ENCODE assay signal across 13 cellular contexts in genomic region chr9:108842610-108843295, GRCh38. TPM values are rescaled to one million over a fixed set of nuclear protein-coding genes. Genes with fewer than 3 reads are reported as not detected.
DNase-seq lines count a peak whose midpoint lies in the region; ATAC-seq and TF ChIP-seq lines count a peak whose summit lies in the region.
"Had no signal": no experiment of that assay in that cellular context is flagged by ENCODE, and none has a peak within 500 bp of the region (broad histone marks: within the 10 kb centered on the region; RNA-seq: fewer than 3 reads in every experiment).

No MANE protein-coding gene starts in this region.

- H3K9me3 ChIP-seq in lower lobe of right lung, result no peaks in the 10 kb centered on the region
- H3K9me3 ChIP-seq: MG63 had no signal

- no peaks in the 10 kb centered on the region for H3K4me1 ChIP-seq in lower lobe of right lung

- CTCF ChIA-PET in activated CD8-positive, alpha-beta T cell treated with anti-CD3 and anti-CD28 coated beads for 36 hours (lab: Charles Lee), result no interaction called here

- peaks cover 9% of the 10 kb centered on the region for H3K4me1 Mint-ChIP-seq in activated CD8-positive, alpha-beta T cell treated with anti-CD3 and anti-CD28 coated beads for 36 hours (ENCODE audit: low read depth)
- peaks cover 10 to 28% (median 19%) of the 10 kb centered on the region in 3 donors for H3K4me1 Mint-ChIP-seq in naive B cell

- POLR2A ChIA-PET in activated CD8-positive, alpha-beta T cell treated with anti-CD3 and anti-CD28 coated beads for 36 hours (lab: Charles Lee), result interaction anchor here (0.9 kb wide), 1 partner anchor 32 kb away, joined by 3 read pairs; no protein-coding TSS in a partner anchor

- H3K36me3 ChIP-seq in lower lobe of right lung, result no peaks in the 10 kb centered on the region
- H3K36me3 ChIP-seq: MG63 had no signal

- intact Hi-C loops in activated CD8-positive, alpha-beta T cell treated with anti-CD3 and anti-CD28 coated beads for 36 hours (cut with micrococcal nuclease), result no loop called here
- intact Hi-C loops in lower lobe of right lung (cut with DNase I), result no loop called here

- no peaks in the 10 kb centered on the region for H3K9me3 Mint-ChIP-seq in activated CD8-positive, alpha-beta T cell treated with anti-CD3 and anti-CD28 coated beads for 36 hours
- H3K9me3 Mint-ChIP-seq in naive B cell, result peaks cover 0 to 5% (median 0%) of the 10 kb centered on the region in 7 donors
- H3K9me3 Mint-ChIP-seq: type B pancreatic cell had no signal

- TF ChIP-seq CTCF in activated CD8-positive, alpha-beta T cell treated with anti-CD3 and anti-CD28 coated beads for 36 hours (IDR thresholded peaks at IDR 0.05), result no peak
- TF ChIP-seq CTCF in lower lobe of right lung (IDR thresholded peaks at IDR 0.05), result no peak

- no peak overlapping the region for H3K4me3 ChIP-seq in lower lobe of right lung
- H3K4me3 ChIP-seq: GM23248, MG63 had no signal

- ATAC-seq in GM19438 (IDR thresholded peaks at IDR 0.05; ENCODE audit: low read depth, unreplicated experiment), result peak; percentile 60
- ATAC-seq in activated CD8-positive, alpha-beta T cell treated with anti-CD3 and anti-CD28 coated beads for 36 hours, result peak; percentile 65
- peak; percentile 35 to 52 for ATAC-seq in naive B cell (ENCODE audit: low read depth in 2 of 2)
- no peak for ATAC-seq in lower lobe of right lung
- ATAC-seq in GM21528 (IDR thresholded peaks at IDR 0.05; ENCODE audit: low FRiP score, unreplicated experiment), result no peak

- DNase-seq in NCI-H82 (lab: John Stamatoyannopoulos, UW) (peak; percentile 12), NCI-H82 treated with DMSO at 0.1 percent for 48 hours (lab: John Stamatoyannopoulos, UW; ENCODE audit: unreplicated experiment) (no peak), naive B cell (no peak), lower lobe of right lung (no peak), NCI-H510A treated with DMSO at 0.1 percent for 48 hours (lab: John Stamatoyannopoulos, UW) (no peak)
- DNase-seq in activated CD8-positive, alpha-beta T cell treated with anti-CD3 and anti-CD28 coated beads for 36 hours, result peak; percentile 30
- DNase-seq: 8988T, GM23248, MG63 had no signal

- no peaks in the 10 kb centered on the region for H3K36me3 Mint-ChIP-seq in activated CD8-positive, alpha-beta T cell treated with anti-CD3 and anti-CD28 coated beads for 36 hours (ENCODE audit: low read depth)
- H3K36me3 Mint-ChIP-seq in naive B cell, result peaks cover 0 to 4% of the 10 kb centered on the region in 2 donors
- H3K36me3 Mint-ChIP-seq: type B pancreatic cell had no signal

- H3K27ac Mint-ChIP-seq in activated CD8-positive, alpha-beta T cell treated with anti-CD3 and anti-CD28 coated beads for 36 hours, result peak overlapping the region; percentile 6
- peak overlapping the region; percentile 82 to 96 (median 91) for H3K27ac Mint-ChIP-seq in naive B cell
- H3K27ac Mint-ChIP-seq: type B pancreatic cell had no signal

- H3K27me3 ChIP-seq in lower lobe of right lung (ENCODE audit: low read depth), result no peaks in the 10 kb centered on the region
- H3K27me3 ChIP-seq: MG63 had no signal

- H3K27ac ChIP-seq in lower lobe of right lung, result no peak overlapping the region
- H3K27ac ChIP-seq: GM23248 had no signal

- peak overlapping the region; percentile 6 for H3K4me3 Mint-ChIP-seq in activated CD8-positive, alpha-beta T cell treated with anti-CD3 and anti-CD28 coated beads for 36 hours
- H3K4me3 Mint-ChIP-seq in naive B cell, result peak overlapping the region; percentile 78 to 99 (median 92)
- H3K4me3 Mint-ChIP-seq: type B pancreatic cell had no signal

- H3K27me3 Mint-ChIP-seq in activated CD8-positive, alpha-beta T cell treated with anti-CD3 and anti-CD28 coated beads for 36 hours, result no peaks in the 10 kb centered on the region
- H3K27me3 Mint-ChIP-seq in naive B cell, result peaks cover 0 to under 1% (median 0%) of the 10 kb centered on the region in 3 donors

RNA-seq across cellular contexts. Expression of gene ACTL7B, which starts 13.0 kb away (rescaled TPM):
- not detected for total RNA-seq in activated CD8-positive, alpha-beta T cell treated with anti-CD3 and anti-CD28 coated beads for 36 hours
- polyA plus RNA-seq in naive B cell (ENCODE audit: low read depth in 6 of 6), result not detected
- not detected for total RNA-seq in lower lobe of right lung
- total RNA-seq: GM23248 had no signal
- polyA plus RNA-seq: GM23248, neural cell had no signal

RNA-seq across cellular contexts. Expression of gene ACTL7A, which starts 19.3 kb away (rescaled TPM):
- not detected for total RNA-seq in activated CD8-positive, alpha-beta T cell treated with anti-CD3 and anti-CD28 coated beads for 36 hours
- not detected for polyA plus RNA-seq in naive B cell (ENCODE audit: low read depth in 6 of 6)
- total RNA-seq in lower lobe of right lung, result not detected
- total RNA-seq: GM23248 had no signal
- polyA plus RNA-seq: GM23248, neural cell had no signal

Comparison
In these comparisons a context has a peak if more than half of its experiments do, and no peak if none do; other contexts are left out.
1. DNase-seq: peak in NCI-H82 (single experiment) and activated CD8-positive, alpha-beta T cell treated with anti-CD3 and anti-CD28 coated beads for 36 hours (single experiment); none in NCI-H82 treated with DMSO at 0.1 percent for 48 hours (single experiment), naive B cell (single experiment), lower lobe of right lung (single experiment) and NCI-H510A treated with DMSO at 0.1 percent for 48 hours (single experiment).
2. ATAC-seq: peak in GM19438 (single experiment), activated CD8-positive, alpha-beta T cell treated with anti-CD3 and anti-CD28 coated beads for 36 hours (single experiment) and naive B cell (2 of 2); none in lower lobe of right lung (0 of 2) and GM21528 (single experiment).